ENCODE assay signal across 23 cellular contexts in the genomic region with DNA sequence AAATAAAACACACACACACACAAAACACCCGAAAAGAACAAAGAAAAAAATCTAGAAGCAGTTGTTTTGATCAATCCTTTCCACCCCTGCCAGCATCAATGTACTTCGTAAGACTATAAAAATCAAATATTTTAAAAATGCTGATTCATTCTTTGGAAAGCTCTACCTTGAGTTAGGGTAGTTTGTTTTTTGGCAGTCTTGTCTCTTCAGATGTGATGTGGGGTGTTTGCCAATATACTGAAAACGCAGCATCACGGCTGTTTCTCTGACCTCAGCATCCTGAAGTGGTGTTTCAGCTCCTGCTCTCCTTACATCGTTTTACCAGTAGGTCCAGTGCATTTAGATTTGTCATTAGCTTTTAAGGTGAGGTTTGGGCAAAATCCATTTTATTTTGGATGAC.
DNase-seq lines count a peak whose midpoint lies in the region; ATAC-seq, FAIRE-seq and TF ChIP-seq lines count a peak whose summit lies in the region.
"Had no signal": no experiment of that assay in that cellular context is flagged by ENCODE, and none has a peak within 500 bp of the region (broad histone marks: within the 10 kb centered on the region; RNA-seq: fewer than 3 reads in every experiment).

No MANE protein-coding gene starts in this region.

- H3K14ac ChIP-seq in trophoblast cell (ENCODE audit: low read length): no peak overlapping the region

- no peak overlapping the region for H2AK5ac ChIP-seq in trophoblast cell (ENCODE audit: low read length)

- H2AFZ ChIP-seq in HCT116 (ENCODE audit: low read depth, low read length, poor library complexity, severe bottlenecking) (no peak overlapping the region), trophoblast cell (ENCODE audit: insufficient read depth, low read length, poor library complexity) (no peak overlapping the region)
- H2AFZ ChIP-seq: GM23248 had no signal

- H4K8ac ChIP-seq in trophoblast cell (ENCODE audit: low read depth, low read length): peak overlapping the region; percentile 16

- POLR2A ChIA-PET in HCT116 (lab: Charles Lee): no interaction called here

- no peak overlapping the region for H4K12ac ChIP-seq in trophoblast cell (ENCODE audit: low read depth, low read length)

- peak overlapping the region; percentile 21 for H3K9ac ChIP-seq in HCT116 (ENCODE audit: low read length)
- H3K9ac ChIP-seq in trophoblast cell (ENCODE audit: low read length): no peak overlapping the region
- H3K9ac ChIP-seq: BLaER1 treated with 17β-estradiol and CSF1 and Interleukin-3, amounts not matched to agents 10 nM and 100 nM; GM23248 had no signal

- no peak for DNase-seq in HCT116 (ENCODE audit: low read depth, low spot score)
- peak; percentile 4 for DNase-seq in NCI-H1105 (lab: John Stamatoyannopoulos, UW)
- peak; percentile 21 for DNase-seq in choroid plexus epithelial cell (ENCODE audit: low read depth)
- no peak for DNase-seq in trophoblast cell
- DNase-seq in frontal cortex (ENCODE audit: low spot score in 2 of 2): no peak
- DNase-seq in putamen (ENCODE audit: low spot score): no peak
- DNase-seq: Caco-2; CD4-positive, alpha-beta memory T cell; DMS 273 treated with DMSO at 0.1 percent for 48 hours; DMS79 treated with DMSO at 0.1 percent for 48 hours; GM23248; HCEC 1CT; Karpas-422; NCI-H1048; NCI-H2029 treated with DMSO at 0.1 percent for 48 hours; NCI-H226; NCI-H510A treated with DMSO at 0.1 percent for 48 hours; NCI-H748 treated with DMSO at 0.1 percent for 48 hours; Peyer's patch; SJCRH30 had no signal

- no peak overlapping the region for H3K4me3 ChIP-seq in HCT116 (replicated peaks in 1 of 2; ENCODE audit: low read depth in 1 of 2, low read length in 2 of 2)
- H3K4me3 ChIP-seq in choroid plexus epithelial cell (ENCODE audit: low read depth, low read length): no peak overlapping the region
- H3K4me3 ChIP-seq in trophoblast cell (ENCODE audit: low read depth, low read length): no peak overlapping the region
- H3K4me3 ChIP-seq: BLaER1 treated with 17β-estradiol and CSF1 and Interleukin-3, amounts not matched to agents 10 nM and 100 nM; GM23248; Peyer's patch; SJCRH30 had no signal

- H3K9me2 ChIP-seq in HCT116 (ENCODE audit: insufficient read depth): no peaks in the 10 kb centered on the region

- no peak overlapping the region for H2BK120ac ChIP-seq in trophoblast cell (ENCODE audit: insufficient read depth, low read length, poor library complexity)

- CTCF ChIA-PET in HCT116 (lab: Charles Lee): interaction anchor here (1.4 kb wide), 1 partner anchor 327 kb away, joined by 3 read pairs; no protein-coding TSS in a partner anchor

- H3K4me1 ChIP-seq in HCT116 (ENCODE audit: control insufficient read depth in 1 of 2, insufficient read depth in 2 of 2, low read length in 2 of 2) (peaks cover 27 to 73% of the 10 kb centered on the region in 2 experiments), trophoblast cell (ENCODE audit: control insufficient read depth in 1 of 2, insufficient read depth in 2 of 2, low read length in 2 of 2) (no peaks in the 10 kb centered on the region)
- H3K4me1 ChIP-seq: BLaER1 treated with 17β-estradiol and CSF1 and Interleukin-3, amounts not matched to agents 10 nM and 100 nM; Caco-2; Peyer's patch; SJCRH30 had no signal

- peaks cover 0 to 31% of the 10 kb centered on the region in 2 experiments; a peak in 1 of 4 replicates for H3K36me3 ChIP-seq in HCT116 (ENCODE audit: control insufficient read depth in 1 of 2, insufficient read depth in 2 of 2, low read length in 2 of 2)
- H3K36me3 ChIP-seq in trophoblast cell (ENCODE audit: control insufficient read depth in 1 of 2, insufficient read depth in 2 of 2, low read length in 2 of 2): no peaks in the 10 kb centered on the region
- H3K36me3 ChIP-seq: Peyer's patch had no signal

- intact Hi-C loops in HCT116 (cut with micrococcal nuclease): no loop called here

- no peaks in the 10 kb centered on the region for H3K79me1 ChIP-seq in trophoblast cell (ENCODE audit: low read length)

- no peak overlapping the region for H3K23ac ChIP-seq in trophoblast cell (ENCODE audit: low read length)

- H3K4me2 ChIP-seq in HCT116 (ENCODE audit: low read length): no peak overlapping the region
- H3K4me2 ChIP-seq in trophoblast cell (ENCODE audit: low read length): no peak overlapping the region
- H3K4me2 ChIP-seq: BLaER1 treated with 17β-estradiol and CSF1 and Interleukin-3, amounts not matched to agents 10 nM and 100 nM had no signal

- TF ChIP-seq POLR2A in HCT116 (IDR thresholded peaks at IDR 0.05; ENCODE audit: borderline replicate concordance, extremely low read depth, insufficient read depth, insufficient read length): no peak

- H3K9me3 ChIP-seq in HCT116 (ENCODE audit: control insufficient read depth in 1 of 2, insufficient read depth in 1 of 2, low read depth in 1 of 2, low read length in 2 of 2): 0 out of 4 replicates have a peak, but pooled peaks cover 0 to 5% of the 10 kb centered on the region in 2 experiments
- H3K9me3 ChIP-seq in trophoblast cell (ENCODE audit: insufficient read depth, low read depth, low read length): no peaks in the 10 kb centered on the region
- H3K9me3 ChIP-seq: BLaER1 treated with 17β-estradiol and CSF1 and Interleukin-3, amounts not matched to agents 10 nM and 100 nM; Caco-2; Peyer's patch; SJCRH30 had no signal

- no peak overlapping the region for H3K4ac ChIP-seq in trophoblast cell (ENCODE audit: low read depth, low read length)

- H3K27ac ChIP-seq in HCT116 (ENCODE audit: low read depth, low read length) (peak overlapping the region; percentile 90; the same call in 1 of the 2 replicates), trophoblast cell (ENCODE audit: low read depth, low read length) (no peak overlapping the region)
- H3K27ac ChIP-seq: BLaER1 treated with 17β-estradiol and CSF1 and Interleukin-3, amounts not matched to agents 10 nM and 100 nM; GM23248; Peyer's patch; SJCRH30 had no signal

- ATAC-seq in HCT116 (no peak), GM18861 (IDR thresholded peaks at IDR 0.05; ENCODE audit: unreplicated experiment) (no peak)

- BruUV-seq in HCT116 (replicated peaks; lab: Mats Ljungman, UMichigan): no TSS peak

- no peaks in the 10 kb centered on the region for H4K20me1 ChIP-seq in HCT116 (ENCODE audit: insufficient read depth)
- H4K20me1 ChIP-seq: BLaER1 treated with 17β-estradiol and CSF1 and Interleukin-3, amounts not matched to agents 10 nM and 100 nM had no signal

- H3K18ac ChIP-seq in trophoblast cell (ENCODE audit: low read length): no peak overlapping the region

- H2BK5ac ChIP-seq in trophoblast cell (ENCODE audit: low read depth, low read length, poor library complexity): no peak overlapping the region

- TF ChIP-seq CTCF in HCT116 (IDR thresholded peaks at IDR 0.05 in 2 of 3, conservative IDR thresholded peaks at IDR 0.05 in 1 of 3; ENCODE audit: borderline replicate concordance in 1 of 3, insufficient read depth in 1 of 3, low read depth in 2 of 3, low read length in 2 of 3): no peak
- no peak for TF ChIP-seq CTCF in choroid plexus epithelial cell (conservative IDR thresholded peaks at IDR 0.05; ENCODE audit: low read depth, low read length)

- WGBS in trophoblast cell (ENCODE audit: extremely low coverage, insufficient coverage, insufficient read length): no CpG with 5 or more reads among the region's 5 CpGs

- RAD21 ChIA-PET in HCT116 (lab: Charles Lee; ENCODE audit: low non-redundant PET in 1 of 2, low total read pairs in 2 of 2, uncharacterized antibody in 2 of 2, unreplicated experiment in 2 of 2): no interaction called here

- FAIRE-seq in frontal cortex (lab: Jason Lieb, UNC): no peak
- FAIRE-seq: HTR-8/SVneo had no signal

- no peak overlapping the region for H4K91ac ChIP-seq in trophoblast cell (ENCODE audit: low read depth, low read length)

- H3K79me2 ChIP-seq in HCT116 (ENCODE audit: insufficient read depth, low read length) (no peaks in the 10 kb centered on the region; the same call in 1 of the 2 replicates), trophoblast cell (ENCODE audit: control insufficient read depth, insufficient read depth, low read length, poor library complexity) (no peaks in the 10 kb centered on the region)

- H2BK12ac ChIP-seq in trophoblast cell (ENCODE audit: low read length): no peak overlapping the region

- no peak for TF ChIP-seq RAD21 in HCT116 (IDR thresholded peaks at IDR 0.05; ENCODE audit: low read depth)

- no peaks in the 10 kb centered on the region for H3K27me3 ChIP-seq in HCT116 (ENCODE audit: insufficient read depth, low read length)
- H3K27me3 ChIP-seq in trophoblast cell (ENCODE audit: insufficient read depth, low read length): no peaks in the 10 kb centered on the region
- H3K27me3 ChIP-seq: BLaER1 treated with 17β-estradiol and CSF1 and Interleukin-3, amounts not matched to agents 10 nM and 100 nM; Peyer's patch; SJCRH30 had no signal

TF ChIP-seq in HCT116, 20 proteins besides CTCF, POLR2A, EP300 and RAD21 (continues in another document):
- TF ChIP-seq SIN3A (IDR thresholded peaks at IDR 0.05; ENCODE audit: low read depth) (no peak), SP1 (IDR thresholded peaks at IDR 0.05; ENCODE audit: low read depth) (0 out of 2 replicates have a peak, but pooled peaks have one; percentile 12), JUND (IDR thresholded peaks at IDR 0.05) (no peak), TCF7L2 (IDR thresholded peaks at IDR 0.05; ENCODE audit: borderline replicate concordance, extremely low read depth, insufficient read depth, insufficient read length) (no peak)
- TF ChIP-seq, protein P1, sequence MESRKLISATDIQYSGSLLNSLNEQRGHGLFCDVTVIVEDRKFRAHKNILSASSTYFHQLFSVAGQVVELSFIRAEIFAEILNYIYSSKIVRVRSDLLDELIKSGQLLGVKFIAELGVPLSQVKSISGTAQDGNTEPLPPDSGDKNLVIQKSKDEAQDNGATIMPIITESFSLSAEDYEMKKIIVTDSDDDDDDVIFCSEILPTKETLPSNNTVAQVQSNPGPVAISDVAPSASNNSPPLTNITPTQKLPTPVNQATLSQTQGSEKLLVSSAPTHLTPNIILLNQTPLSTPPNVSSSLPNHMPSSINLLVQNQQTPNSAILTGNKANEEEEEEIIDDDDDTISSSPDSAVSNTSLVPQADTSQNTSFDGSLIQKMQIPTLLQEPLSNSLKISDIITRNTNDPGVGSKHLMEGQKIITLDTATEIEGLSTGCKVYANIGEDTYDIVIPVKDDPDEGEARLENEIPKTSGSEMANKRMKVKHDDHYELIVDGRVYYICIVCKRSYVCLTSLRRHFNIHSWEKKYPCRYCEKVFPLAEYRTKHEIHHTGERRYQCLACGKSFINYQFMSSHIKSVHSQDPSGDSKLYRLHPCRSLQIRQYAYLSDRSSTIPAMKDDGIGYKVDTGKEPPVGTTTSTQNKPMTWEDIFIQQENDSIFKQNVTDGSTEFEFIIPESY (IDR thresholded peaks at IDR 0.05; ENCODE audit: extremely low read depth, insufficient replicate concordance, low read length): no peak

Comparison
In these comparisons a context has a peak if more than half of its experiments do, and no peak if none do; other contexts are left out.
1. DNase-seq: peak in NCI-H1105 (single experiment) and choroid plexus epithelial cell (single experiment); none in HCT116 (single experiment), trophoblast cell (0 of 2), frontal cortex (0 of 2) and putamen (single experiment).